In the genomic region with DNA sequence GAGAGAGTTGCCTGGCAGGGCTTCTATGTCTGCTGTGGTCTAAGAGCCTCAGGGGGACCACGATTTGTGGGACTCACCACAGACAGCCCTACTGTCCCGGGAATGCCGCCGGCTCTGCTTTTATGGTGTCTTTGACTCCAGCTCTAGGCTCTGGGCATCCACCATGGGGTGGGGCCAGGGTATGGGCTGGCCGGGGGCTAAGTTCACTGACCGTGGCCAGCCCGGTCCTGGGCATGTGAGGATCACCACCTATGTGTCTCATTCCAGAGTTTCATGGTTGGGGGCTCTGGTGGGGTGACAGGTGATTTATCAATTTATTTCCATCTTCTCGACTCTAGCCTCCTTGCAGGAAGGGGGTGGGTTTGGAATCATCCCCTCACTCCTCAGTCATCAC, we compare ENCODE assay signal across 17 cellular contexts.
DNase-seq lines count a peak whose midpoint lies in the region; ATAC-seq and TF ChIP-seq lines count a peak whose summit lies in the region.
"Had no signal": no experiment of that assay in that cellular context is flagged by ENCODE, and none has a peak within 500 bp of the region (broad histone marks: within the 10 kb centered on the region; RNA-seq: fewer than 3 reads in every experiment).

No MANE protein-coding gene starts in this region.

- H3K4me3 ChIP-seq in BLaER1 (peak overlapping the region; percentile 29; the same call in 1 of the 2 replicates), hepatocyte (no peak overlapping the region), HAP-1 (no peak overlapping the region)
- H3K4me3 ChIP-seq in CD4-positive, alpha-beta memory T cell (ENCODE audit: low read length in 2 of 2): no peak overlapping the region
- H3K4me3 ChIP-seq: K562, skin epidermis, thoracic aorta had no signal

- H3K27me3 ChIP-seq in BLaER1 (no peaks in the 10 kb centered on the region), hepatocyte (no peaks in the 10 kb centered on the region), HAP-1 (ENCODE audit: low read depth) (no peaks in the 10 kb centered on the region)
- H3K27me3 ChIP-seq in CD4-positive, alpha-beta memory T cell (ENCODE audit: insufficient read depth, low read length): no peaks in the 10 kb centered on the region

- H3K4me2 ChIP-seq in BLaER1 (peak overlapping the region; percentile 87), hepatocyte (no peak overlapping the region)

- H3K9me2 ChIP-seq in hepatocyte (replicated peaks; ENCODE audit: insufficient read depth): no peaks in the 10 kb centered on the region

- in situ Hi-C loops in HAP-1 (cut with MboI; ENCODE audit: low sequenced_read_pairs): no loop called here

- peak overlapping the region; percentile 59 for H3K9ac ChIP-seq in BLaER1

- no peak for DNase-seq in CD4-positive, alpha-beta memory T cell
- no peak for DNase-seq in activated CD4-positive, alpha-beta memory T cell treated with anti-CD3 and anti-CD28 coated beads for 36 hours
- DNase-seq in hepatocyte (ENCODE audit: low spot score): no peak
- DNase-seq in T1000 (lab: John Stamatoyannopoulos, UW): no peak
- no peak for DNase-seq in HAP-1 (ENCODE audit: low spot score in 2 of 2)
- DNase-seq: DMS 273 treated with DMSO at 0.1 percent for 48 hours, head of caudate nucleus, naive B cell, NCI-H1092, NCI-H2081, NCI-H524 treated with DMSO at 0.1 percent for 48 hours had no signal

- H3K79me2 ChIP-seq in hepatocyte: no peaks in the 10 kb centered on the region

- intact Hi-C loops in CD4-positive, alpha-beta memory T cell (cut with micrococcal nuclease): loop anchor here (5.0 kb wide), 2 partner anchors 42 to 173 kb away; no protein-coding TSS in a partner anchor
- intact Hi-C loops in activated CD4-positive, alpha-beta memory T cell treated with anti-CD3 and anti-CD28 coated beads for 36 hours (cut with micrococcal nuclease): loop anchor here (10.0 kb wide), 1 partner anchor 361 kb away; no protein-coding TSS in a partner anchor

- peak overlapping the region; percentile 18 to 88 (median 72) for H3K4me3 Mint-ChIP-seq in CD4-positive, alpha-beta memory T cell
- H3K4me3 Mint-ChIP-seq in activated CD4-positive, alpha-beta memory T cell treated with anti-CD3 and anti-CD28 coated beads for 36 hours: no peak overlapping the region

- H3K27me3 Mint-ChIP-seq in CD4-positive, alpha-beta memory T cell: no peaks in the 10 kb centered on the region
- H3K27me3 Mint-ChIP-seq in activated CD4-positive, alpha-beta memory T cell treated with anti-CD3 and anti-CD28 coated beads for 36 hours: no peaks in the 10 kb centered on the region
- H3K27me3 Mint-ChIP-seq: naive B cell had no signal

- H4K20me1 ChIP-seq in BLaER1: no peaks in the 10 kb centered on the region
- no peaks in the 10 kb centered on the region for H4K20me1 ChIP-seq in hepatocyte (ENCODE audit: insufficient read depth, poor library complexity, severe bottlenecking)

- H3K4me1 ChIP-seq in BLaER1 (peaks cover 100% of the 10 kb centered on the region), hepatocyte (ENCODE audit: insufficient read depth) (peaks cover 46% of the 10 kb centered on the region), HAP-1 (no peaks in the 10 kb centered on the region)
- peaks cover 83% of the 10 kb centered on the region for H3K4me1 ChIP-seq in CD4-positive, alpha-beta memory T cell (ENCODE audit: insufficient read depth, low read length)

- no peaks in the 10 kb centered on the region for H3K9me3 ChIP-seq in BLaER1
- no peaks in the 10 kb centered on the region for H3K9me3 ChIP-seq in CD4-positive, alpha-beta memory T cell (ENCODE audit: control insufficient read depth in 1 of 2, low read length in 2 of 2)
- H3K9me3 ChIP-seq in hepatocyte (ENCODE audit: low read depth): no peaks in the 10 kb centered on the region
- H3K9me3 ChIP-seq in HAP-1: no peaks in the 10 kb centered on the region

- H2AFZ ChIP-seq in hepatocyte: no peak overlapping the region

- no peak for ATAC-seq in HG02973 (IDR thresholded peaks at IDR 0.05; ENCODE audit: unreplicated experiment)
- ATAC-seq: K562 had no signal

- POLR2A ChIA-PET in CD4-positive, alpha-beta memory T cell (lab: Charles Lee; ENCODE audit: partially characterized antibody): interaction anchor here (1.0 to 2.6 kb wide), 6 partner anchors 9 to 313 kb away, joined by 3 to 19 read pairs (median 5); partner anchors contain the start of gene GADD45G
- POLR2A ChIA-PET in activated CD4-positive, alpha-beta memory T cell treated with anti-CD3 and anti-CD28 coated beads for 36 hours (lab: Charles Lee): interaction anchor here (0.9 kb wide), 1 partner anchor 43 kb away, joined by 3 read pairs; no protein-coding TSS in a partner anchor

- H3K4me1 Mint-ChIP-seq in CD4-positive, alpha-beta memory T cell: peaks cover 59 to 91% (median 80%) of the 10 kb centered on the region in 4 donors
- H3K4me1 Mint-ChIP-seq in activated CD4-positive, alpha-beta memory T cell treated with anti-CD3 and anti-CD28 coated beads for 36 hours (ENCODE audit: low read depth): peaks cover 76% of the 10 kb centered on the region

- H3K27ac ChIP-seq in BLaER1 (peak overlapping the region; percentile 85), hepatocyte (peak overlapping the region; percentile 22)
- H3K27ac ChIP-seq in CD4-positive, alpha-beta memory T cell (ENCODE audit: low read depth, low read length): peak overlapping the region; percentile 42
- H3K27ac ChIP-seq: thoracic aorta had no signal

- CTCF ChIA-PET in CD4-positive, alpha-beta memory T cell (lab: Charles Lee; ENCODE audit: partially characterized antibody): interaction anchor here (0.8 to 1.6 kb wide), 8 partner anchors 8 to 358 kb away, joined by 3 to 6 read pairs (median 4); partner anchors contain the start of gene GADD45G
- CTCF ChIA-PET in activated CD4-positive, alpha-beta memory T cell treated with anti-CD3 and anti-CD28 coated beads for 36 hours (lab: Charles Lee): interaction anchor here (0.8 to 2.4 kb wide), 7 partner anchors 9 to 146 kb away, joined by 3 to 19 read pairs (median 4); no protein-coding TSS in a partner anchor

- H3K27ac Mint-ChIP-seq in CD4-positive, alpha-beta memory T cell: peak overlapping the region; percentile 78 to 92 (median 88)
- peak overlapping the region; percentile 64 for H3K27ac Mint-ChIP-seq in activated CD4-positive, alpha-beta memory T cell treated with anti-CD3 and anti-CD28 coated beads for 36 hours
- H3K27ac Mint-ChIP-seq: progenitor cell of endocrine pancreas had no signal

- H3K36me3 ChIP-seq in BLaER1 (no peaks in the 10 kb centered on the region), hepatocyte (replicated peaks; ENCODE audit: insufficient read depth, low read depth) (no peaks in the 10 kb centered on the region), HAP-1 (replicated peaks) (no peaks in the 10 kb centered on the region)
- no peaks in the 10 kb centered on the region for H3K36me3 ChIP-seq in CD4-positive, alpha-beta memory T cell (ENCODE audit: insufficient read depth, low read length)
- H3K36me3 ChIP-seq: thoracic aorta had no signal

- TF ChIP-seq CTCF in hepatocyte (IDR thresholded peaks at IDR 0.05; ENCODE audit: poor library complexity): no peak

- peaks cover 0 to 2% (median 0%) of the 10 kb centered on the region in 8 donors for H3K9me3 Mint-ChIP-seq in CD4-positive, alpha-beta memory T cell
- peaks cover 4% of the 10 kb centered on the region for H3K9me3 Mint-ChIP-seq in activated CD4-positive, alpha-beta memory T cell treated with anti-CD3 and anti-CD28 coated beads for 36 hours

- WGBS in hepatocyte (ENCODE audit: low lambda C conversion rate, missing lambda C conversion rate): 56% methylated on average over 8 of the region's 8 CpGs

- H3K36me3 Mint-ChIP-seq in CD4-positive, alpha-beta memory T cell: no peaks in the 10 kb centered on the region
- no peaks in the 10 kb centered on the region for H3K36me3 Mint-ChIP-seq in activated CD4-positive, alpha-beta memory T cell treated with anti-CD3 and anti-CD28 coated beads for 36 hours
- H3K36me3 Mint-ChIP-seq: naive B cell had no signal

Comparison
In these comparisons a context has a peak if more than half of its experiments do, and no peak if none do; other contexts are left out.
1. H3K27ac ChIP-seq: peak in every context shown above with its lines; median percentile 85 in BLaER1; 42 in CD4-positive, alpha-beta memory T cell; 22 in hepatocyte.